Comparison of ENCODE assay signal across 2 cellular contexts in genomic region chr3:184062637-184063036, GRCh38.
TF ChIP-seq lines count a peak whose summit lies in the region.

No MANE protein-coding gene starts in this region.

TF ChIP-seq in HEK293, 187 proteins besides CTCF, POLR2A, EP300 and RAD21:
- no peak for TF ChIP-seq ZNF513 (tag by site-specific recombination; IDR thresholded peaks at IDR 0.05)
- TF ChIP-seq ZNF148 (tag by site-specific recombination; IDR thresholded peaks at IDR 0.05; ENCODE audit: borderline replicate concordance), result no peak
- TF ChIP-seq YY1 (tag by site-specific recombination; IDR thresholded peaks at IDR 0.05), result no peak
- TF ChIP-seq ZNF362 (tag by site-specific recombination; IDR thresholded peaks at IDR 0.05), result no peak
- peak; percentile 68 for TF ChIP-seq ZNF146 (tag by site-specific recombination; IDR thresholded peaks at IDR 0.05)
- no peak for TF ChIP-seq HIC1 (tag by site-specific recombination; IDR thresholded peaks at IDR 0.05)
TF ChIP-seq in HEK293: peak in this region for 1.

TF ChIP-seq in K562, 482 proteins besides CTCF, POLR2A, EP300 and RAD21:
- TF ChIP-seq SNAPC5 (CRISPR knock-in tag; IDR thresholded peaks at IDR 0.05) (no peak), TRIM25 (IDR thresholded peaks at IDR 0.05; ENCODE audit: borderline replicate concordance) (no peak), ASH1L (IDR thresholded peaks at IDR 0.05; ENCODE audit: borderline replicate concordance, low read depth, partially characterized antibody) (no peak), ZNF175 (CRISPR knock-in tag; IDR thresholded peaks at IDR 0.05; ENCODE audit: low read depth) (no peak), ZNF146 (CRISPR knock-in tag; IDR thresholded peaks at IDR 0.05; ENCODE audit: unreplicated experiment) (peak; percentile 96), ZNF511 (CRISPR knock-in tag; IDR thresholded peaks at IDR 0.05) (no peak), ZNF280B (CRISPR knock-in tag; IDR thresholded peaks at IDR 0.05) (no peak), RBM25 (IDR thresholded peaks at IDR 0.05; ENCODE audit: low read depth, low read length, severe bottlenecking) (peak; percentile 44), BCOR (IDR thresholded peaks at IDR 0.05) (peak; percentile 64; the same call in 1 of the 2 replicates), RBM17 (IDR thresholded peaks at IDR 0.05; ENCODE audit: borderline replicate concordance, low read depth, low read length) (no peak)
